Comparison of ENCODE assay signal across 8 cellular contexts in the genomic region with DNA sequence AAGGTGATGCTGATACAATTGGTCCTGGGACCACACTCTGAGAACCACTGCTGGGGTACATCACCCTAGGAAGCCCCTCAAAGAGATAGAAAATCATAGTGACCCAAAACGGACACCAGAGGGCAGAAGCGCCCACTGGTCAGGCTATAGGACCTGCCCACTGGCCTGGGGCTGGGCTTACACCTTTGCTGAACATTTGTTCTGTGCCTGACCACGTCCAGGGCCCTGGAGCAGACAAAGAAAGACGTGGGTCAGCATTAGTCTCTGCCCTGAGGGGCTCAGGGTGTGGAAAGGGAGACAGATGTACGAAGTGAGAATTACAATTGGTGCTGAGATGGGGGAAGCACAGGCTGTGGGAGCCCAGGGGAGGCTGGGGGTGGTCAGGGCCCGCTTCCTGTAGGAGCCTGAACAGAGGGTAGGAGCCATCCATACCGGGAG. TPM values are rescaled to one million over a fixed set of nuclear protein-coding genes. Genes with fewer than 3 reads are reported as not detected.
DNase-seq lines count a peak whose midpoint lies in the region; ATAC-seq, FAIRE-seq and TF ChIP-seq lines count a peak whose summit lies in the region.

No MANE protein-coding gene starts in this region.

- TF ChIP-seq CTCF in Caco-2 (IDR thresholded peaks at IDR 0.05; ENCODE audit: insufficient read depth in 1 of 2, low read depth in 1 of 2, low read length in 1 of 2, severe bottlenecking in 1 of 2, unreplicated experiment in 1 of 2) (peak; percentile 96 to 99), HCT116 (IDR thresholded peaks at IDR 0.05 in 2 of 3, conservative IDR thresholded peaks at IDR 0.05 in 1 of 3; ENCODE audit: borderline replicate concordance in 1 of 3, insufficient read depth in 1 of 3, low read depth in 2 of 3, low read length in 2 of 3) (peak; percentile 80 to 93 (median 86); a peak in 5 of 6 replicates), bronchial epithelial cell (IDR thresholded peaks at IDR 0.05; ENCODE audit: insufficient read depth, low read length, severe bottlenecking) (peak; percentile 86)

- peak; percentile 90 for TF ChIP-seq RAD21 in HCT116 (IDR thresholded peaks at IDR 0.05; ENCODE audit: low read depth)

- peaks cover 9% of the 10 kb centered on the region for H3K9me3 Mint-ChIP-seq in Caco-2 (ENCODE audit: unreplicated experiment)

- H3K4me3 Mint-ChIP-seq in Caco-2 (ENCODE audit: unreplicated experiment) = no peak overlapping the region

- no peak for TF ChIP-seq POLR2A in HCT116 (IDR thresholded peaks at IDR 0.05; ENCODE audit: borderline replicate concordance, extremely low read depth, insufficient read depth, insufficient read length)

- no peak overlapping the region for H3K9ac ChIP-seq in HCT116 (ENCODE audit: low read length)

- H3K4me3 ChIP-seq in Caco-2 (ENCODE audit: low read depth, low read length) (no peak overlapping the region), HCT116 (replicated peaks in 1 of 2; ENCODE audit: low read depth in 1 of 2, low read length in 2 of 2) (no peak overlapping the region), bronchial epithelial cell (ENCODE audit: low read depth, low read length) (no peak overlapping the region)

- no peak overlapping the region for H3K27ac ChIP-seq in HCT116 (ENCODE audit: low read depth, low read length)

- peak overlapping the region; percentile 23; the same call in 1 of the 2 replicates for H3K4me2 ChIP-seq in HCT116 (ENCODE audit: low read length)

- no peaks in the 10 kb centered on the region for H3K27me3 Mint-ChIP-seq in Caco-2 (ENCODE audit: insufficient read depth, unreplicated experiment)

- H3K27me3 ChIP-seq in Caco-2 (replicated peaks; ENCODE audit: control insufficient read depth, insufficient read depth, low read length) (no peaks in the 10 kb centered on the region), HCT116 (ENCODE audit: insufficient read depth, low read length) (no peaks in the 10 kb centered on the region), bronchial epithelial cell (ENCODE audit: control insufficient read depth, insufficient read depth, low read length) (no peaks in the 10 kb centered on the region)

- CTCF ChIA-PET in Caco-2 (lab: Charles Lee) = interaction anchor here (2.0 kb wide), 1 partner anchor 16 kb away, joined by 7 read pairs; no protein-coding TSS in a partner anchor
- CTCF ChIA-PET in HCT116 (lab: Charles Lee) = no interaction called here

- BruUV-seq in Caco-2 (replicated peaks; lab: Mats Ljungman, UMichigan) (no TSS peak), HCT116 (replicated peaks; lab: Mats Ljungman, UMichigan) (no TSS peak)

- ATAC-seq in HCT116 (peak; percentile 95), GM19452 (IDR thresholded peaks at IDR 0.05; ENCODE audit: unreplicated experiment) (no peak)
- peak; percentile 42 for ATAC-seq in stimulated activated naive CD8-positive, alpha-beta T cell treated with anti-CD3 and anti-CD28 coated beads, Interleukin-15, Interleukin-2, amounts not matched to agents 100 U/mL and 50 U/mL, for 24 hours

- intact Hi-C loops in Caco-2 (cut with micrococcal nuclease; ENCODE audit: unreplicated experiment) (loop anchor here (1.0 to 5.0 kb wide), 7 partner anchors 15 to 321 kb away; a partner anchor contains a TSS), HCT116 (cut with micrococcal nuclease) (loop anchor here (1.0 to 5.0 kb wide), 3 partner anchors 15 to 770 kb away; a partner anchor contains a TSS)

- peaks cover 7% of the 10 kb centered on the region for H3K4me1 ChIP-seq in Caco-2
- peaks cover 0 to 8% of the 10 kb centered on the region in 2 experiments; a peak in 2 of 4 replicates for H3K4me1 ChIP-seq in HCT116 (ENCODE audit: control insufficient read depth in 1 of 2, insufficient read depth in 2 of 2, low read length in 2 of 2)

- DNase-seq in Caco-2 (peak; percentile 89 to 90), HCT116 (ENCODE audit: low read depth, low spot score) (no peak), OCI-M1 (lab: John Stamatoyannopoulos, UW) (peak; percentile 97), bronchial epithelial cell (ENCODE audit: low read depth) (peak; percentile 35), iris pigment epithelial cell (ENCODE audit: low read depth) (peak; percentile 52), SIG-M5 (lab: John Stamatoyannopoulos, UW) (no peak)
- peak; percentile 54 for DNase-seq in stimulated activated naive CD8-positive, alpha-beta T cell treated with anti-CD3 and anti-CD28 coated beads, Interleukin-15, Interleukin-2, amounts not matched to agents 100 U/mL and 50 U/mL, for 24 hours

- H3K4me1 Mint-ChIP-seq in Caco-2 (ENCODE audit: low read depth, unreplicated experiment) = peaks cover 16% of the 10 kb centered on the region

- FAIRE-seq in bronchial epithelial cell (lab: Jason Lieb, UNC) = no peak

- no peak overlapping the region for H2AFZ ChIP-seq in HCT116 (ENCODE audit: low read depth, low read length, poor library complexity, severe bottlenecking)

- no peaks in the 10 kb centered on the region for H3K36me3 ChIP-seq in Caco-2 (ENCODE audit: control insufficient read depth, insufficient read depth, low read length)
- H3K36me3 ChIP-seq in HCT116 (ENCODE audit: control insufficient read depth in 1 of 2, insufficient read depth in 2 of 2, low read length in 2 of 2) = no peaks in the 10 kb centered on the region
- no peaks in the 10 kb centered on the region for H3K36me3 ChIP-seq in bronchial epithelial cell (ENCODE audit: control insufficient read depth, insufficient read depth, low read length)

- no peaks in the 10 kb centered on the region for H4K20me1 ChIP-seq in HCT116 (ENCODE audit: insufficient read depth)

- H3K36me3 Mint-ChIP-seq in Caco-2 (ENCODE audit: insufficient read depth, unreplicated experiment) = no peaks in the 10 kb centered on the region

- peak overlapping the region; percentile 82 for H3K27ac Mint-ChIP-seq in Caco-2 (ENCODE audit: unreplicated experiment)

- POLR2A ChIA-PET in Caco-2 (lab: Charles Lee) (no interaction called here), HCT116 (lab: Charles Lee) (no interaction called here)

- H3K79me2 ChIP-seq in HCT116 (ENCODE audit: insufficient read depth, low read length) = no peaks in the 10 kb centered on the region

- RAD21 ChIA-PET in HCT116 (lab: Charles Lee; ENCODE audit: low non-redundant PET in 1 of 2, low total read pairs in 2 of 2, uncharacterized antibody in 2 of 2, unreplicated experiment in 2 of 2) = no interaction called here

- no peaks in the 10 kb centered on the region for H3K9me2 ChIP-seq in HCT116 (ENCODE audit: insufficient read depth)

- H3K9me3 ChIP-seq in Caco-2 (no peaks in the 10 kb centered on the region), HCT116 (ENCODE audit: control insufficient read depth in 1 of 2, insufficient read depth in 1 of 2, low read depth in 1 of 2, low read length in 2 of 2) (no peaks in the 10 kb centered on the region)

TF ChIP-seq in HCT116, 20 proteins besides CTCF, POLR2A, EP300 and RAD21:
- TF ChIP-seq, protein P1, sequence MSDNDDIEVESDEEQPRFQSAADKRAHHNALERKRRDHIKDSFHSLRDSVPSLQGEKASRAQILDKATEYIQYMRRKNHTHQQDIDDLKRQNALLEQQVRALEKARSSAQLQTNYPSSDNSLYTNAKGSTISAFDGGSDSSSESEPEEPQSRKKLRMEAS (IDR thresholded peaks at IDR 0.05) = no peak
- TF ChIP-seq YY1 (IDR thresholded peaks at IDR 0.05; ENCODE audit: extremely low read depth, insufficient replicate concordance, low read depth, low read length) = peak; percentile 38
TF ChIP-seq in HCT116: peak in this region for 1.

RNA-seq across cellular contexts. Expression of a gene that starts 14.4 kb away (rescaled TPM):
- 481 and 528 TPM in 2 replicates for total RNA-seq in Caco-2 (2022)
- 84.9 TPM for total RNA-seq in HCT116 (2021; ENCODE audit: unreplicated experiment)
- polyA plus RNA-seq in HCT116 (2012) = 122 and 130 TPM in 2 replicates
- 80.8 and 86.9 TPM in 2 replicates for total RNA-seq in bronchial epithelial cell

RNA-seq across cellular contexts. Expression of a gene that starts 21.9 kb away (rescaled TPM):
- total RNA-seq in Caco-2 (2022) (25.7 and 28.6 TPM in 2 replicates), HCT116 (2021; ENCODE audit: unreplicated experiment) (27.5 TPM), bronchial epithelial cell (0.13 and 2.1 TPM in 2 replicates)
- 23.0 and 24.7 TPM in 2 replicates for polyA plus RNA-seq in HCT116 (2012)

Comparison
In these comparisons a context has a peak if more than half of its experiments do, and no peak if none do; other contexts are left out.
1. DNase-seq: peak in Caco-2 (2 of 2), OCI-M1 (single experiment), bronchial epithelial cell (single experiment), iris pigment epithelial cell (single experiment) and stimulated activated naive CD8-positive, alpha-beta T cell treated with anti-CD3 and anti-CD28 coated beads, Interleukin-15, Interleukin-2, amounts not matched to agents 100 U/mL and 50 U/mL, for 24 hours (single experiment); none in HCT116 (single experiment) and SIG-M5 (single experiment).
2. Peak in every context shown above with its lines, with median percentiles within 50 percentile points of each other: CTCF ChIP-seq.